10 cellular contexts compared by ENCODE assay signal in the genomic region with DNA sequence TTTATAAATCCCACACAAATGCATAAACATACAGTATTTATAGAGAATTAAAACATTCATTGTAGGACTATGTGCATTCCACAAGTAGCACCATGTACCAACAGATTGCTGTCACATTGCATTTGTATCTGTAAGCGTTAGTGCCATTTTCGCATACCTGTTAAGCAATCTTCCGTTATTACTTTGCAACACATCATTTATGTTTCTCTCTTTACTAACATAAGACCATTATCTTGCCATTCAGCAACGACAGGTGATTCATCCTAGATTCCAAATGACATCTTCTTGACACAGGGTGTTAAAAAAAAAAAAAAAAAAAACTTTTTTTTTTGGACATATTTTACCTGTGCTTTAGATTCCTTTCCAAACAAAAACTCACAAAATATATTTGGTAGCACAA.
ATAC-seq and TF ChIP-seq lines count a peak whose summit lies in the region.
"Had no signal": no experiment of that assay in that cellular context is flagged by ENCODE, and none has a peak within 500 bp of the region (broad histone marks: within the 10 kb centered on the region; RNA-seq: fewer than 3 reads in every experiment).

No MANE protein-coding gene starts in this region.

- H3K4me2 ChIP-seq in neural cell (ENCODE audit: low read length): no peak overlapping the region
- H3K4me2 ChIP-seq: A549; BLaER1; BLaER1 treated with 17β-estradiol and CSF1 and Interleukin-3, amounts not matched to agents 10 nM and 100 nM had no signal

- no peaks in the 10 kb centered on the region for H3K9me3 ChIP-seq in neural cell (ENCODE audit: low read length)
- H3K9me3 ChIP-seq: A549; BLaER1; BLaER1 treated with 17β-estradiol and CSF1 and Interleukin-3, amounts not matched to agents 10 nM and 100 nM; Caco-2 had no signal

- no peak for TF ChIP-seq RAD21 in neural cell (conservative IDR thresholded peaks at IDR 0.05)

- H3K9ac ChIP-seq in neural cell (ENCODE audit: low read length): no peak overlapping the region
- H3K9ac ChIP-seq: BLaER1; BLaER1 treated with 17β-estradiol and CSF1 and Interleukin-3, amounts not matched to agents 10 nM and 100 nM had no signal

- no peaks in the 10 kb centered on the region for H3K79me2 ChIP-seq in neural cell (replicated peaks; ENCODE audit: insufficient read depth, low read length)

- no peak overlapping the region for H3K27ac ChIP-seq in neural cell (ENCODE audit: low read length)
- H3K27ac ChIP-seq: 22Rv1; A549; BLaER1; BLaER1 treated with 17β-estradiol and CSF1 and Interleukin-3, amounts not matched to agents 10 nM and 100 nM; C4-2B had no signal

- H3K27me3 ChIP-seq in neural cell (ENCODE audit: insufficient read depth, low read depth, low read length): no peaks in the 10 kb centered on the region
- H3K27me3 ChIP-seq: BE2C; BLaER1; BLaER1 treated with 17β-estradiol and CSF1 and Interleukin-3, amounts not matched to agents 10 nM and 100 nM had no signal

- peak; percentile 95 for TF ChIP-seq EP300 in neural cell (conservative IDR thresholded peaks at IDR 0.05; ENCODE audit: poor library complexity, severe bottlenecking)

- H3F3A ChIP-seq in neural cell (ENCODE audit: insufficient read depth, low read length, poor library complexity, severe bottlenecking): no peaks in the 10 kb centered on the region

- ATAC-seq in GM21515 (IDR thresholded peaks at IDR 0.05; ENCODE audit: unreplicated experiment): no peak
- ATAC-seq: A549; CD8-positive, alpha-beta T cell had no signal

- no peaks in the 10 kb centered on the region for H3K36me3 ChIP-seq in neural cell (ENCODE audit: insufficient read depth, low read length)
- H3K36me3 ChIP-seq: BE2C; BLaER1; BLaER1 treated with 17β-estradiol and CSF1 and Interleukin-3, amounts not matched to agents 10 nM and 100 nM had no signal

- no peaks in the 10 kb centered on the region for H4K20me1 ChIP-seq in neural cell (ENCODE audit: insufficient read depth)
- H4K20me1 ChIP-seq: BLaER1; BLaER1 treated with 17β-estradiol and CSF1 and Interleukin-3, amounts not matched to agents 10 nM and 100 nM had no signal

- H2AFZ ChIP-seq in neural cell (ENCODE audit: low read depth, low read length): no peak overlapping the region

- no peak for TF ChIP-seq CTCF in neural cell (IDR thresholded peaks at IDR 0.05; ENCODE audit: poor library complexity, severe bottlenecking)

- H3K4me3 ChIP-seq in neural cell (ENCODE audit: low read length): no peak overlapping the region
- H3K4me3 ChIP-seq: A549; BLaER1; BLaER1 treated with 17β-estradiol and CSF1 and Interleukin-3, amounts not matched to agents 10 nM and 100 nM had no signal

- no peaks in the 10 kb centered on the region for H3K9me2 ChIP-seq in neural cell (ENCODE audit: insufficient read depth, low read length)

TF ChIP-seq in neural cell, 6 proteins besides CTCF, POLR2A, EP300 and RAD21:
- TF ChIP-seq POLR2AphosphoS5 (IDR thresholded peaks at IDR 0.05) (peak; percentile 90), TAF1 (IDR thresholded peaks at IDR 0.05; ENCODE audit: low read depth) (no peak), SMC3 (conservative IDR thresholded peaks at IDR 0.05; ENCODE audit: poor library complexity) (no peak)
